1 cellular context compared by ENCODE assay signal in genomic region chr2:47784349-47784851, GRCh38.
TF ChIP-seq lines count a peak whose summit lies in the region.

No MANE protein-coding gene starts in this region.

TF ChIP-seq in HepG2, 621 proteins besides CTCF, POLR2A, EP300 and RAD21 (continued from another document):
- TF ChIP-seq, protein P1, sequence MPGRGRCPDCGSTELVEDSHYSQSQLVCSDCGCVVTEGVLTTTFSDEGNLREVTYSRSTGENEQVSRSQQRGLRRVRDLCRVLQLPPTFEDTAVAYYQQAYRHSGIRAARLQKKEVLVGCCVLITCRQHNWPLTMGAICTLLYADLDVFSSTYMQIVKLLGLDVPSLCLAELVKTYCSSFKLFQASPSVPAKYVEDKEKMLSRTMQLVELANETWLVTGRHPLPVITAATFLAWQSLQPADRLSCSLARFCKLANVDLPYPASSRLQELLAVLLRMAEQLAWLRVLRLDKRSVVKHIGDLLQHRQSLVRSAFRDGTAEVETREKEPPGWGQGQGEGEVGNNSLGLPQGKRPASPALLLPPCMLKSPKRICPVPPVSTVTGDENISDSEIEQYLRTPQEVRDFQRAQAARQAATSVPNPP (CRISPR knock-in tag; IDR thresholded peaks at IDR 0.05) = 0 out of 2 replicates have a peak, but pooled peaks have one; percentile 7
- 0 out of 2 replicates have a peak, but pooled peaks have one; percentile 12 for TF ChIP-seq ZNF501 (CRISPR knock-in tag; IDR thresholded peaks at IDR 0.05)
- TF ChIP-seq ZNF503 (CRISPR knock-in tag; IDR thresholded peaks at IDR 0.05) = no peak
- no peak for TF ChIP-seq ZNF75D (CRISPR knock-in tag; IDR thresholded peaks at IDR 0.05; ENCODE audit: borderline replicate concordance)
- no peak for TF ChIP-seq BHLHE40 (IDR thresholded peaks at IDR 0.05; ENCODE audit: low read length)
- TF ChIP-seq KAT7 (CRISPR knock-in tag; IDR thresholded peaks at IDR 0.05; ENCODE audit: borderline replicate concordance) = no peak
- no peak for TF ChIP-seq RFX1 (IDR thresholded peaks at IDR 0.05)
- no peak for TF ChIP-seq ARID2 (CRISPR knock-in tag; IDR thresholded peaks at IDR 0.05; ENCODE audit: borderline replicate concordance)
- TF ChIP-seq ZNF784 (CRISPR knock-in tag; IDR thresholded peaks at IDR 0.05; ENCODE audit: borderline replicate concordance) = no peak
- no peak for TF ChIP-seq TSC22D2 (CRISPR knock-in tag; IDR thresholded peaks at IDR 0.05; ENCODE audit: borderline replicate concordance)
- TF ChIP-seq MATR3 (CRISPR knock-in tag; IDR thresholded peaks at IDR 0.05) = no peak
- TF ChIP-seq MAF1 (CRISPR knock-in tag; IDR thresholded peaks at IDR 0.05; ENCODE audit: borderline replicate concordance) = no peak
- 0 out of 2 replicates have a peak, but pooled peaks have one; percentile 3 for TF ChIP-seq PAXIP1 (CRISPR knock-in tag; conservative IDR thresholded peaks at IDR 0.05)
- TF ChIP-seq, protein P2, sequence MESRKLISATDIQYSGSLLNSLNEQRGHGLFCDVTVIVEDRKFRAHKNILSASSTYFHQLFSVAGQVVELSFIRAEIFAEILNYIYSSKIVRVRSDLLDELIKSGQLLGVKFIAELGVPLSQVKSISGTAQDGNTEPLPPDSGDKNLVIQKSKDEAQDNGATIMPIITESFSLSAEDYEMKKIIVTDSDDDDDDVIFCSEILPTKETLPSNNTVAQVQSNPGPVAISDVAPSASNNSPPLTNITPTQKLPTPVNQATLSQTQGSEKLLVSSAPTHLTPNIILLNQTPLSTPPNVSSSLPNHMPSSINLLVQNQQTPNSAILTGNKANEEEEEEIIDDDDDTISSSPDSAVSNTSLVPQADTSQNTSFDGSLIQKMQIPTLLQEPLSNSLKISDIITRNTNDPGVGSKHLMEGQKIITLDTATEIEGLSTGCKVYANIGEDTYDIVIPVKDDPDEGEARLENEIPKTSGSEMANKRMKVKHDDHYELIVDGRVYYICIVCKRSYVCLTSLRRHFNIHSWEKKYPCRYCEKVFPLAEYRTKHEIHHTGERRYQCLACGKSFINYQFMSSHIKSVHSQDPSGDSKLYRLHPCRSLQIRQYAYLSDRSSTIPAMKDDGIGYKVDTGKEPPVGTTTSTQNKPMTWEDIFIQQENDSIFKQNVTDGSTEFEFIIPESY (CRISPR knock-in tag; IDR thresholded peaks at IDR 0.05) = peak; percentile 70
- TF ChIP-seq SAFB2 (CRISPR knock-in tag; IDR thresholded peaks at IDR 0.05; ENCODE audit: borderline replicate concordance, low read depth) = no peak
- no peak for TF ChIP-seq SP4 (CRISPR knock-in tag; IDR thresholded peaks at IDR 0.05)
- 0 out of 2 replicates have a peak, but pooled peaks have one; percentile 45 for TF ChIP-seq EEA1 (CRISPR knock-in tag; IDR thresholded peaks at IDR 0.05; ENCODE audit: borderline replicate concordance)
- TF ChIP-seq, protein P3, sequence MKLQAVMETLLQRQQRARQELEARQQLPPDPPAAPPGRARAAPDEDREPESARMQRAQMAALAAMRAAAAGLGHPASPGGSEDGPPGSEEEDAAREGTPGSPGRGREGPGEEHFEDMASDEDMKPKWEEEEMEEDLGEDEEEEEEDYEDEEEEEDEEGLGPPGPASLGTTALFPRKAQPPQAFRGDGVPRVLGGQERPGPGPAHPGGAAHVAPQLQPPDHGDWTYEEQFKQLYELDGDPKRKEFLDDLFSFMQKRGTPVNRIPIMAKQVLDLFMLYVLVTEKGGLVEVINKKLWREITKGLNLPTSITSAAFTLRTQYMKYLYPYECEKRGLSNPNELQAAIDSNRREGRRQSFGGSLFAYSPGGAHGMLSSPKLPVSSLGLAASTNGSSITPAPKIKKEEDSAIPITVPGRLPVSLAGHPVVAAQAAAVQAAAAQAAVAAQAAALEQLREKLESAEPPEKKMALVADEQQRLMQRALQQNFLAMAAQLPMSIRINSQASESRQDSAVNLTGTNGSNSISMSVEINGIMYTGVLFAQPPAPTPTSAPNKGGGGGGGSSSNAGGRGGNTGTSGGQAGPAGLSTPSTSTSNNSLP (IDR thresholded peaks at IDR 0.05; ENCODE audit: low read depth, low read length) = no peak
- no peak for TF ChIP-seq HNRNPLL (IDR thresholded peaks at IDR 0.05; ENCODE audit: low read depth, low read length, poor library complexity, severe bottlenecking)
- TF ChIP-seq, protein P4, sequence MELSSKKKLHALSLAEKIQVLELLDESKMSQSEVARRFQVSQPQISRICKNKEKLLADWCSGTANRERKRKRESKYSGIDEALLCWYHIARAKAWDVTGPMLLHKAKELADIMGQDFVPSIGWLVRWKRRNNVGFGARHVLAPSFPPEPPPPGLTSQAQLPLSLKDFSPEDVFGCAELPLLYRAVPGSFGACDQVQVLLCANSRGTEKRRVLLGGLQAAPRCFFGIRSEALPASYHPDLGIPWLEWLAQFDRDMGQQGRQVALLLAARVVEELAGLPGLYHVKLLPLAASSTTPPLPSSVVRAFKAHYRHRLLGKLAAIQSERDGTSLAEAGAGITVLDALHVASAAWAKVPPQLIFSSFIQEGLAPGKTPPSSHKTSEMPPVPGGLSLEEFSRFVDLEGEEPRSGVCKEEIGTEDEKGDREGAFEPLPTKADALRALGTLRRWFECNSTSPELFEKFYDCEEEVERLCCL (CRISPR knock-in tag; IDR thresholded peaks at IDR 0.05; ENCODE audit: borderline replicate concordance) = no peak
- TF ChIP-seq MEIS2 (CRISPR knock-in tag; IDR thresholded peaks at IDR 0.05) = 0 out of 2 replicates have a peak, but pooled peaks have one; percentile 1
- TF ChIP-seq, protein P5, sequence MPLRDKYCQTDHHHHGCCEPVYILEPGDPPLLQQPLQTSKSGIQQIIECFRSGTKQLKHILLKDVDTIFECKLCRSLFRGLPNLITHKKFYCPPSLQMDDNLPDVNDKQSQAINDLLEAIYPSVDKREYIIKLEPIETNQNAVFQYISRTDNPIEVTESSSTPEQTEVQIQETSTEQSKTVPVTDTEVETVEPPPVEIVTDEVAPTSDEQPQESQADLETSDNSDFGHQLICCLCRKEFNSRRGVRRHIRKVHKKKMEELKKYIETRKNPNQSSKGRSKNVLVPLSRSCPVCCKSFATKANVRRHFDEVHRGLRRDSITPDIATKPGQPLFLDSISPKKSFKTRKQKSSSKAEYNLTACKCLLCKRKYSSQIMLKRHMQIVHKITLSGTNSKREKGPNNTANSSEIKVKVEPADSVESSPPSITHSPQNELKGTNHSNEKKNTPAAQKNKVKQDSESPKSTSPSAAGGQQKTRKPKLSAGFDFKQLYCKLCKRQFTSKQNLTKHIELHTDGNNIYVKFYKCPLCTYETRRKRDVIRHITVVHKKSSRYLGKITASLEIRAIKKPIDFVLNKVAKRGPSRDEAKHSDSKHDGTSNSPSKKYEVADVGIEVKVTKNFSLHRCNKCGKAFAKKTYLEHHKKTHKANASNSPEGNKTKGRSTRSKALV (CRISPR knock-in tag; IDR thresholded peaks at IDR 0.05) = no peak
TF ChIP-seq in HepG2: peak in this region for 11.
